Comparison of ENCODE assay signal across 19 cellular contexts in genomic region chr4:89213382-89213701, GRCh38.
"Had no signal": no experiment of that assay in that cellular context is flagged by ENCODE, and none has a peak within 500 bp of the region (broad histone marks: within the 10 kb centered on the region; RNA-seq: fewer than 3 reads in every experiment).

No MANE protein-coding gene starts in this region.

- DNase-seq: dorsolateral prefrontal cortex; effector CD8-positive, alpha-beta T cell; gastrocnemius medialis; heart right ventricle; hypothalamus; kidney glomerular epithelial cell; mesendoderm; naive B cell; nephron progenitor cell; psoas muscle; retina; right lobe of liver; stimulated activated CD4-positive, alpha-beta T cell treated with anti-CD3 and anti-CD28 coated beads, Interleukin-4, amount 100 ng/mL, for 1 hour; stimulated activated CD8-positive, alpha-beta memory T cell treated with anti-CD3 and anti-CD28 coated beads, Interleukin-4, amount 100 ng/mL, for 48 hours; stimulated activated naive CD8-positive, alpha-beta T cell treated with anti-CD3 and anti-CD28 coated beads, Interleukin-15, Interleukin-2, amounts not matched to agents 100 U/mL and 50 U/mL, for 24 hours; thyroid gland had no signal

- ATAC-seq: gastrocnemius medialis; heart right ventricle; psoas muscle; right lobe of liver; stimulated activated effector memory CD8-positive, alpha-beta T cell treated with anti-CD3 and anti-CD28 coated beads, Interleukin-12 subunit alpha, Interleukin-12 subunit beta, amount 100 ng/mL, for 72 hours; stimulated activated naive CD8-positive, alpha-beta T cell treated with anti-CD3 and anti-CD28 coated beads, Interleukin-15, Interleukin-2, amounts not matched to agents 100 U/mL and 50 U/mL, for 24 hours had no signal

- H3K27ac Mint-ChIP-seq: naive B cell; nephron progenitor cell; stimulated activated effector memory CD8-positive, alpha-beta T cell treated with anti-CD3 and anti-CD28 coated beads, Interleukin-12 subunit alpha, Interleukin-12 subunit beta, amount 100 ng/mL, for 72 hours; type B pancreatic cell had no signal

- H3K27ac ChIP-seq: dorsolateral prefrontal cortex, gastrocnemius medialis, heart right ventricle, psoas muscle, right lobe of liver, suprapubic skin, thyroid gland had no signal

- H3K4me3 Mint-ChIP-seq: naive B cell; nephron progenitor cell; stimulated activated effector memory CD8-positive, alpha-beta T cell treated with anti-CD3 and anti-CD28 coated beads, Interleukin-12 subunit alpha, Interleukin-12 subunit beta, amount 100 ng/mL, for 72 hours; type B pancreatic cell had no signal

- H3K9me3 ChIP-seq: gastrocnemius medialis, psoas muscle, right lobe of liver, suprapubic skin, thyroid gland had no signal

- H3K4me1 Mint-ChIP-seq: nephron progenitor cell; stimulated activated effector memory CD8-positive, alpha-beta T cell treated with anti-CD3 and anti-CD28 coated beads, Interleukin-12 subunit alpha, Interleukin-12 subunit beta, amount 100 ng/mL, for 72 hours had no signal

- H3K9me3 Mint-ChIP-seq: stimulated activated effector memory CD8-positive, alpha-beta T cell treated with anti-CD3 and anti-CD28 coated beads, Interleukin-12 subunit alpha, Interleukin-12 subunit beta, amount 100 ng/mL, for 72 hours; type B pancreatic cell had no signal

- H3K36me3 ChIP-seq: gastrocnemius medialis, heart right ventricle, right lobe of liver, suprapubic skin, thyroid gland had no signal

- H3K4me3 ChIP-seq: dorsolateral prefrontal cortex, gastrocnemius medialis, heart right ventricle, psoas muscle, right lobe of liver, suprapubic skin, thyroid gland had no signal

- H3K4me1 ChIP-seq: gastrocnemius medialis, heart right ventricle, psoas muscle, right lobe of liver, suprapubic skin, thyroid gland had no signal

- H3K27me3 ChIP-seq: dorsolateral prefrontal cortex, gastrocnemius medialis, right lobe of liver, suprapubic skin, thyroid gland had no signal

- H3K27me3 Mint-ChIP-seq: type B pancreatic cell had no signal

- H3K36me3 Mint-ChIP-seq: naive B cell; stimulated activated effector memory CD8-positive, alpha-beta T cell treated with anti-CD3 and anti-CD28 coated beads, Interleukin-12 subunit alpha, Interleukin-12 subunit beta, amount 100 ng/mL, for 72 hours; type B pancreatic cell had no signal
